8 cellular contexts compared by ENCODE assay signal in genomic region chr2:32010280-32010669, GRCh38. TPM values are rescaled to one million over a fixed set of nuclear protein-coding genes. Genes with fewer than 3 reads are reported as not detected.
DNase-seq lines count a peak whose midpoint lies in the region; ATAC-seq, FAIRE-seq and TF ChIP-seq lines count a peak whose summit lies in the region.
"Not testable (repeated sequence)": the region's sequence is repeated elsewhere in the genome, so short reads cannot be mapped to it uniquely, and the experiment has no call there.

No MANE protein-coding gene starts in this region.

- not testable (repeated sequence) for H3K27me3 ChIP-seq in astrocyte (ENCODE audit: insufficient read depth, low read length); right atrium auricular region

- H3K9me3 Mint-ChIP-seq in astrocyte (ENCODE audit: unreplicated experiment); type B pancreatic cell: not testable (repeated sequence)

- H3K27ac Mint-ChIP-seq in astrocyte (ENCODE audit: unreplicated experiment); type B pancreatic cell: not testable (repeated sequence)

- not testable (repeated sequence) for H3K4me2 ChIP-seq in astrocyte (ENCODE audit: low read length)

- TF ChIP-seq CTCF in astrocyte (IDR thresholded peaks at IDR 0.05; ENCODE audit: insufficient read depth, low read depth, low read length); right atrium auricular region (IDR thresholded peaks at IDR 0.05); type B pancreatic cell (conservative IDR thresholded peaks at IDR 0.05): not testable (repeated sequence)

- H3K9ac ChIP-seq in astrocyte (ENCODE audit: low read length) = peak overlapping the region; percentile 48

- not testable (repeated sequence) for H3K36me3 Mint-ChIP-seq in astrocyte (ENCODE audit: low read depth, unreplicated experiment)
- peaks cover 16% of the 10 kb centered on the region for H3K36me3 Mint-ChIP-seq in type B pancreatic cell

- H3K27ac ChIP-seq in astrocyte (ENCODE audit: low read depth, low read length) = not testable (repeated sequence)
- H3K27ac ChIP-seq in right atrium auricular region = peak overlapping the region; percentile 89 to 93

- peaks cover 42% of the 10 kb centered on the region for H4K20me1 ChIP-seq in astrocyte (ENCODE audit: insufficient read depth, low read length)

- not testable (repeated sequence) for H2AFZ ChIP-seq in astrocyte (ENCODE audit: low read depth, low read length)

- peak; percentile 69 for FAIRE-seq in GM18507 (lab: Jason Lieb, UNC)
- FAIRE-seq in astrocyte (lab: Jason Lieb, UNC) = not testable (repeated sequence)

- not testable (repeated sequence) for DNase-seq in GM18507 (ENCODE audit: extremely low spot score, insufficient read length, low read depth); right atrium auricular region (ENCODE audit: low spot score)
- peak; percentile 60 for DNase-seq in NAMALWA (ENCODE audit: low spot score)
- DNase-seq in UCSD-AML1 (lab: John Stamatoyannopoulos, UW; ENCODE audit: unreplicated experiment) = peak; percentile 85
- DNase-seq in astrocyte (ENCODE audit: low read depth) = peak; percentile 38
- DNase-seq in retina = peak; percentile 60
- DNase-seq in type B pancreatic cell (ENCODE audit: extremely low spot score, unreplicated experiment) = peak; percentile 80

- H3K4me3 ChIP-seq in astrocyte (ENCODE audit: insufficient read depth, low read depth, low read length) = not testable (repeated sequence)
- H3K4me3 ChIP-seq in right atrium auricular region = peak overlapping the region; percentile 73 to 92

- H3K9me3 ChIP-seq in astrocyte (ENCODE audit: insufficient read depth, low read depth, low read length); right atrium auricular region: not testable (repeated sequence)

- H3K4me1 ChIP-seq in astrocyte (ENCODE audit: insufficient read depth, low read length) = peaks cover 10% of the 10 kb centered on the region
- peaks cover 0 to 22% of the 10 kb centered on the region in 2 donors for H3K4me1 ChIP-seq in right atrium auricular region

- H3K4me1 Mint-ChIP-seq in astrocyte (ENCODE audit: low read depth, unreplicated experiment) = peaks cover 20% of the 10 kb centered on the region
- H3K4me1 Mint-ChIP-seq in type B pancreatic cell (ENCODE audit: unreplicated experiment) = peaks cover 31% of the 10 kb centered on the region

- peaks cover 45% of the 10 kb centered on the region for H3K79me2 ChIP-seq in astrocyte (ENCODE audit: insufficient read depth, low read length)

- H3K27me3 Mint-ChIP-seq in astrocyte (ENCODE audit: low read depth, unreplicated experiment); type B pancreatic cell: not testable (repeated sequence)

- H3K36me3 ChIP-seq in astrocyte (ENCODE audit: insufficient read depth, low read length); right atrium auricular region: not testable (repeated sequence)

- H3K4me3 Mint-ChIP-seq in astrocyte (ENCODE audit: unreplicated experiment) = peak overlapping the region; percentile 50
- peak overlapping the region; percentile 39 for H3K4me3 Mint-ChIP-seq in type B pancreatic cell

- peak; percentile 52 for ATAC-seq in HG02759 (IDR thresholded peaks at IDR 0.05; ENCODE audit: unreplicated experiment)

RNA-seq across cellular contexts. Expression of gene MEMO1, which starts 0.5 kb away (rescaled TPM):
- 59.7 and 65.2 TPM in 2 replicates for total RNA-seq in astrocyte
- 10 to 100 TPM; 20.9 to 26.1 TPM for total RNA-seq in right atrium auricular region
- 45.0 and 48.5 TPM in 2 replicates for total RNA-seq in type B pancreatic cell (ENCODE audit: low replicate concordance)

RNA-seq across cellular contexts. Expression of gene DPY30, which starts 29.3 kb away (rescaled TPM):
- 63.7 and 71.1 TPM in 2 replicates for total RNA-seq in astrocyte
- total RNA-seq in right atrium auricular region = 10 to 100 TPM; 40.8 to 49.8 TPM
- total RNA-seq in type B pancreatic cell (ENCODE audit: low replicate concordance) = 84.4 and 84.5 TPM in 2 replicates

RNA-seq across cellular contexts. Expression of gene SPAST, which starts 53.1 kb away (rescaled TPM):
- total RNA-seq in astrocyte (18.0 and 19.6 TPM in 2 replicates), right atrium auricular region (1 to 10 TPM; 6.7 to 9.0 TPM), type B pancreatic cell (ENCODE audit: low replicate concordance) (22.1 and 28.4 TPM in 2 replicates)
